In genomic region chr3:54773251-54773650, GRCh38 we compare ENCODE assay signal across 19 cellular contexts.
"Had no signal": no experiment of that assay in that cellular context is flagged by ENCODE, and none has a peak within 500 bp of the region (broad histone marks: within the 10 kb centered on the region; RNA-seq: fewer than 3 reads in every experiment).

No MANE protein-coding gene starts in this region.

- H3K36me3 ChIP-seq: sigmoid colon had no signal

- H3K4me3 ChIP-seq: body of pancreas, psoas muscle, sigmoid colon had no signal

- DNase-seq: activated CD4-positive, alpha-beta T cell treated with anti-CD3 and anti-CD28 coated beads, Interleukin-2, amount 50 U/mL, for 48 hours; activated CD4-positive, CD25-positive, alpha-beta regulatory T cell treated with anti-CD3 and anti-CD28 coated beads, Interleukin-2, amount 50 U/mL, for 72 hours; activated CD8-positive, alpha-beta memory T cell treated with anti-CD3 and anti-CD28 coated beads, Interleukin-2, amount 10 ng/mL, durations not matched to agents 7 days and 5 days; activated effector memory CD4-positive, alpha-beta T cell treated with anti-CD3 and anti-CD28 coated beads, Interleukin-2, amount 50 U/mL, for 16 hours; activated T-cell treated with anti-CD3 and anti-CD28 coated beads, Interleukin-2, amount 50 U/mL, for 24 hours; amniotic stem cell; body of pancreas; effector memory CD8-positive, alpha-beta T cell; left colon; mammary epithelial cell; natural killer cell; occipital lobe; psoas muscle; sigmoid colon; stimulated activated CD4-positive, alpha-beta T cell treated with anti-CD3 and anti-CD28 coated beads, Interleukin-12 subunit alpha, Interleukin-12 subunit beta, amount 100 ng/mL, for 4 hours; stimulated activated naive CD4-positive, alpha-beta T cell treated with Interleukin-2 at 50 U/mL for 16 hours had no signal

- H3K4me1 ChIP-seq: body of pancreas, psoas muscle had no signal

- H3K27ac Mint-ChIP-seq: activated CD8-positive, alpha-beta memory T cell treated with anti-CD3 and anti-CD28 coated beads, Interleukin-2, amount 10 ng/mL, durations not matched to agents 7 days and 5 days; activated naive CD4-positive, alpha-beta T cell treated with anti-CD3 and anti-CD28 coated beads, Interleukin-2, amount 50 U/mL, for 72 hours; activated T-cell treated with anti-CD3 and anti-CD28 coated beads, Interleukin-2, amount 50 U/mL, for 24 hours; dendritic cell treated with granulocyte-macrophage colony-stimulating factor and Interleukin-4, amounts not matched to agents 40 ng/mL and 50 ng/mL, for 4 days; effector memory CD8-positive, alpha-beta T cell; natural killer cell; type B pancreatic cell had no signal

- H3K36me3 Mint-ChIP-seq: activated CD8-positive, alpha-beta memory T cell treated with anti-CD3 and anti-CD28 coated beads, Interleukin-2, amount 10 ng/mL, durations not matched to agents 7 days and 5 days; activated naive CD4-positive, alpha-beta T cell treated with anti-CD3 and anti-CD28 coated beads, Interleukin-2, amount 50 U/mL, for 72 hours; natural killer cell; type B pancreatic cell had no signal

- H3K9me3 Mint-ChIP-seq: activated T-cell treated with anti-CD3 and anti-CD28 coated beads, Interleukin-2, amount 50 U/mL, for 24 hours; dendritic cell treated with granulocyte-macrophage colony-stimulating factor and Interleukin-4, amounts not matched to agents 40 ng/mL and 50 ng/mL, for 4 days; type B pancreatic cell had no signal

- H3K4me3 Mint-ChIP-seq: activated CD8-positive, alpha-beta memory T cell treated with anti-CD3 and anti-CD28 coated beads, Interleukin-2, amount 10 ng/mL, durations not matched to agents 7 days and 5 days; activated T-cell treated with anti-CD3 and anti-CD28 coated beads, Interleukin-2, amount 50 U/mL, for 24 hours; dendritic cell treated with granulocyte-macrophage colony-stimulating factor and Interleukin-4, amounts not matched to agents 40 ng/mL and 50 ng/mL, for 4 days; effector memory CD8-positive, alpha-beta T cell; natural killer cell; type B pancreatic cell had no signal

- H3K9me3 ChIP-seq: body of pancreas, psoas muscle, sigmoid colon had no signal

- H3K27me3 Mint-ChIP-seq: activated CD8-positive, alpha-beta memory T cell treated with anti-CD3 and anti-CD28 coated beads, Interleukin-2, amount 10 ng/mL, durations not matched to agents 7 days and 5 days; activated T-cell treated with anti-CD3 and anti-CD28 coated beads, Interleukin-2, amount 50 U/mL, for 24 hours; dendritic cell treated with granulocyte-macrophage colony-stimulating factor and Interleukin-4, amounts not matched to agents 40 ng/mL and 50 ng/mL, for 4 days; effector memory CD8-positive, alpha-beta T cell had no signal

- ATAC-seq: activated CD8-positive, alpha-beta memory T cell treated with anti-CD3 and anti-CD28 coated beads, Interleukin-2, amount 10 ng/mL, durations not matched to agents 7 days and 5 days; activated naive CD4-positive, alpha-beta T cell treated with anti-CD3 and anti-CD28 coated beads, Interleukin-2, amount 50 U/mL, for 72 hours; body of pancreas; effector memory CD8-positive, alpha-beta T cell; left colon; natural killer cell; psoas muscle had no signal

- H3K4me1 Mint-ChIP-seq: activated CD8-positive, alpha-beta memory T cell treated with anti-CD3 and anti-CD28 coated beads, Interleukin-2, amount 10 ng/mL, durations not matched to agents 7 days and 5 days; natural killer cell had no signal

- H3K27ac ChIP-seq: body of pancreas, psoas muscle had no signal

- H3K27me3 ChIP-seq: body of pancreas, sigmoid colon had no signal
